In the genomic region with DNA sequence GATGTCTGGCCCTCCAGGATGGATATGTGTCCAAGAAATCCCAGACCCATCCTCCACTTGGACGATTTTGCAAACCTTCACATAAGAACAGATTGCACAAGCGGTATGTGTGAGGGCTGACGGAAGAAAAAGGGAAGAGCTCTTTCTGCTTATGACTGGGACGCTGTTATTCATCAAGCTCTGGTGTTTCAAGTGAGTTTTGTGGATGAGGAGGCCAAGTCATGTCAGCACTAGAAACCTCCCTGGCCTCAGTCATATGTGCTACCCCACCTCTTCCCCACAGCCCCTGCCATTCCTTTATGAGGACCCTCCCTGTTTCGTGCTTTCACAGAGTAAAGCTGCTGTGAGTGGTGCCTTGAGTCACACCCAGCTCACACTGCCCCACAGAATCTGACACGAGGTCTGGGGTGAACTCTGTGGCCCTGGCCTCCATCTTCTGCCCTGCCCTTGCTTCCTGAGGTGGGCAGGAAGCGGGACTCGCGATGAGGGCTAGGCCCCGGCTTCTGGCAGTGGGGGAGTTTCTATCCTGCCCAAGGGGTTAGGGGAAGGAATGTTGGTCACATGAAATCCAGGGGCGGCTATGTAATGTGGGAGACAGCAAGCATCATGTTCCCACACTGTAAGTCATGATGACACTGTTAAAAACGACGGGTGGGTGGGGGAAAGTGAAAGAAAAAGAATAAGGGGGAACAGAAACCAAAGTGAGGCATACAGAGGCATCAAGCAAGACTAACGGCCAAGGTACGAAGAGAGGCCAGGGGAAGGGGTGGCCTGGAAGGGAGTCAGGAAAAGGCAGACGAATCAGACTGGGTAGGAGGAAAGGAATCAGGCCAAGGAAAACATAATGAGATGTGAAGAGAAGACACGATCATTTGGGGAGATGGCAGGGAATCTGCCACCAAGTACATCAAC, we compare ENCODE assay signal across 8 cellular contexts.
A peak's percentile ranks its signal among the peaks of the same experiment; 100 is the strongest.
DNase-seq lines count a peak whose midpoint lies in the region; ATAC-seq and TF ChIP-seq lines count a peak whose summit lies in the region.

No MANE protein-coding gene starts in this region.

- H3K27ac ChIP-seq in spleen, result peak overlapping the region; percentile 69 to 96 (median 91)

- no peak for TF ChIP-seq POLR2A in spleen (IDR thresholded peaks at IDR 0.05)

- WGBS in spleen, 5 donors, result 26 to 50% (median 27%) methylated on average over 17 of the region's 17 CpGs

- TF ChIP-seq CTCF in AG09319 (IDR thresholded peaks at IDR 0.05; ENCODE audit: low read depth, low read length), result no peak
- no peak for TF ChIP-seq CTCF in fibroblast of the aortic adventitia (IDR thresholded peaks at IDR 0.05; ENCODE audit: insufficient read depth, low read length)
- TF ChIP-seq CTCF in spleen (IDR thresholded peaks at IDR 0.05 in 8 of 11, conservative IDR thresholded peaks at IDR 0.05 in 3 of 11), result no peak

- H3K9me3 ChIP-seq in spleen, result no peaks in the 10 kb centered on the region

- intact Hi-C loops in spleen (cut with DNase I; ENCODE audit: low total_unique reads), result loop anchor here (10.0 kb wide), 1 partner anchor 49 kb away; no protein-coding TSS in a partner anchor

- H3K36me3 ChIP-seq in spleen, result no peaks in the 10 kb centered on the region

- H3K4me1 ChIP-seq in spleen, result peaks cover 15 to 31% (median 28%) of the 10 kb centered on the region in 6 donors

- no peak overlapping the region for H3K4me3 ChIP-seq in fibroblast of the aortic adventitia (ENCODE audit: low read depth, low read length)
- peak overlapping the region in 1 of 8 donors; percentile 50 for H3K4me3 ChIP-seq in spleen

- no peaks in the 10 kb centered on the region for H3K27me3 ChIP-seq in spleen (replicated peaks in 1 of 7)

- ATAC-seq in GM19324 (IDR thresholded peaks at IDR 0.05; ENCODE audit: low FRiP score, unreplicated experiment), result peak; percentile 45
- ATAC-seq in HG03439 (IDR thresholded peaks at IDR 0.05; ENCODE audit: unreplicated experiment), result peak; percentile 39

- DNase-seq in AG09319 (ENCODE audit: extremely low read depth, low read depth), result peak; percentile 48
- DNase-seq in activated CD8-positive, alpha-beta memory T cell treated with anti-CD3 and anti-CD28 coated beads for 24 hours, result peak; percentile 88
- DNase-seq in fibroblast of the aortic adventitia (ENCODE audit: low read depth), result peak; percentile 92
- DNase-seq in spleen, result peak; percentile 87
- DNase-seq in NCI-H774 (lab: John Stamatoyannopoulos, UW), result no peak
- DNase-seq in H4 (ENCODE audit: low spot score), result no peak

Comparison
In these comparisons a context has a peak if more than half of its experiments do, and no peak if none do; other contexts are left out.
1. DNase-seq: peak in AG09319 (single experiment), activated CD8-positive, alpha-beta memory T cell treated with anti-CD3 and anti-CD28 coated beads for 24 hours (single experiment), fibroblast of the aortic adventitia (single experiment) and spleen (single experiment); none in NCI-H774 (single experiment) and H4 (single experiment).